ENCODE assay signal across 8 cellular contexts in the genomic region with DNA sequence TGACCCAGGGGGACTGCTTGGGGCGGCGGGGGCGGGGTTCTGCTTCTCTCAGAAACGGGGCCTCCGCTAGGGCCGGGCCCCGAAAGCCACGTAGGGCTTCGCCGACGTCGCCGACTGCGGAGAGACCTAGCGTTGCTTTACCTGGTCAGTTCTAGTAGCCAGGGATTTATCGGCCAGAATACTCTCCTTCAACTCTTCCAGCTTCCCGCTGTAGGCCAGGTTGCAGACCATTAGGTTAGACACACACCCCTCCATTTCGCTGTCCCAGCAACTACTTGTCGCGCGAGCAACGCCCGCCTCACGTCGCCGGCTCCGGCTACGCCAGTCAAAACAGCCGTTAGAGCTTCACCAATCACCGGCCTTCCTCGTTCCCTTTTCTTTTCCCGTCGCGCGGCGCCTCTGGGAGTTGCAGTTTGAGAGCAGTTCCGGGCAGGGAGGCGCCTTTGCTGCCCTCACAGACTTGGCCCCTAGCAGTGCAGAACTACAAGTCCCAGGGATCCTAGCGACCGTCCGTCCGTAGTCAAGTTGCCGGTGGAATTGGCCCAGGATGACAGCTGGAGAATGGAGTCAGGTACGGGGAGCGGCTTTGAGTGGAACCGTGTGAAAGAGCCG. TPM values are rescaled to one million over a fixed set of nuclear protein-coding genes. Genes with fewer than 3 reads are reported as not detected.
DNase-seq lines count a peak whose midpoint lies in the region; ATAC-seq and TF ChIP-seq lines count a peak whose summit lies in the region.

A gene with protein sequence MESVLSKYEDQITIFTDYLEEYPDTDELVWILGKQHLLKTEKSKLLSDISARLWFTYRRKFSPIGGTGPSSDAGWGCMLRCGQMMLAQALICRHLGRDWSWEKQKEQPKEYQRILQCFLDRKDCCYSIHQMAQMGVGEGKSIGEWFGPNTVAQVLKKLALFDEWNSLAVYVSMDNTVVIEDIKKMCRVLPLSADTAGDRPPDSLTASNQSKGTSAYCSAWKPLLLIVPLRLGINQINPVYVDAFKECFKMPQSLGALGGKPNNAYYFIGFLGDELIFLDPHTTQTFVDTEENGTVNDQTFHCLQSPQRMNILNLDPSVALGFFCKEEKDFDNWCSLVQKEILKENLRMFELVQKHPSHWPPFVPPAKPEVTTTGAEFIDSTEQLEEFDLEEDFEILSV (plus strand): TSS at position 513 of the 612 bp plus-strand sequence. CDS start 49 bp downstream, at position 562.
A gene with protein sequence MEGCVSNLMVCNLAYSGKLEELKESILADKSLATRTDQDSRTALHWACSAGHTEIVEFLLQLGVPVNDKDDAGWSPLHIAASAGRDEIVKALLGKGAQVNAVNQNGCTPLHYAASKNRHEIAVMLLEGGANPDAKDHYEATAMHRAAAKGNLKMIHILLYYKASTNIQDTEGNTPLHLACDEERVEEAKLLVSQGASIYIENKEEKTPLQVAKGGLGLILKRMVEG (minus strand): TSS at position 277 of the 612 bp plus-strand sequence. CDS start 22 bp downstream, at position 255.

- TF ChIP-seq CTCF in right atrium auricular region (IDR thresholded peaks at IDR 0.05) (no peak), uterus (IDR thresholded peaks at IDR 0.05) (no peak)

- ATAC-seq in GM18508 (IDR thresholded peaks at IDR 0.05; ENCODE audit: insufficient read depth, unreplicated experiment) = peak; percentile 91
- ATAC-seq in HG02973 (IDR thresholded peaks at IDR 0.05; ENCODE audit: unreplicated experiment) = peak; percentile 95

- H3K4me3 ChIP-seq in right atrium auricular region (peak within 1 kb of the TSS; percentile 60 to 63), uterus (peak within 1 kb of the TSS; percentile 44 to 55)

- H3K36me3 ChIP-seq in right atrium auricular region = no peaks in the 10 kb centered on the region
- no peaks in the 10 kb centered on the region for H3K36me3 ChIP-seq in uterus

- H3K27ac ChIP-seq in right atrium auricular region = peak within 1 kb of the TSS; percentile 80 to 84
- H3K27ac ChIP-seq in uterus = peak within 1 kb of the TSS; percentile 75 to 84

- H3K4me1 ChIP-seq in right atrium auricular region = peaks cover 0 to 5% of the 10 kb centered on the region in 2 donors
- H3K4me1 ChIP-seq in uterus = no peaks in the 10 kb centered on the region

- intact Hi-C loops in uterus (cut with DNase I; ENCODE audit: low total_unique reads) = no loop called here

- TF ChIP-seq POLR2A in uterus (IDR thresholded peaks at IDR 0.05) = peak; percentile 64 to 72

- H3K9me3 ChIP-seq in right atrium auricular region = no peaks in the 10 kb centered on the region
- no peaks in the 10 kb centered on the region for H3K9me3 ChIP-seq in uterus

- H3K27me3 ChIP-seq in right atrium auricular region (no peaks in the 10 kb centered on the region), uterus (no peaks in the 10 kb centered on the region)

- DNase-seq in NCI-H187 treated with DMSO at 0.1 percent for 48 hours (lab: John Stamatoyannopoulos, UW) = peak; percentile 95
- peak; percentile 66 to 96 (median 85) for DNase-seq in T-helper 2 cell
- DNase-seq in anterior cingulate cortex (lab: John Stamatoyannopoulos, UW) = peak; percentile 17 to 96 (median 88)
- peak; percentile 95 for DNase-seq in right atrium auricular region (ENCODE audit: low spot score)
- DNase-seq in pulmonary artery endothelial cell (ENCODE audit: low read depth, low spot score) = peak; percentile 89
- DNase-seq in uterus = peak; percentile 89 to 92

RNA-seq across cellular contexts. Expression of the first gene that starts in this region (rescaled TPM):
- total RNA-seq in right atrium auricular region = 10 to 100 TPM; 13.5 to 14.1 TPM
- total RNA-seq in pulmonary artery endothelial cell = 44.1 and 53.2 TPM in 2 replicates
- total RNA-seq in uterus = 10 to 100 TPM in 2 of 4 donors, 1 to 10 TPM in 2; 4.9 to 13.2 (median 8.9) TPM

RNA-seq across cellular contexts. Expression of the second gene that starts in this region (rescaled TPM):
- total RNA-seq in right atrium auricular region (10 to 100 TPM; 22.5 to 23.6 TPM), pulmonary artery endothelial cell (124 and 181 TPM in 2 replicates), uterus (10 to 100 TPM; 19.1 to 89.9 (median 43.6) TPM)

Comparison
In these comparisons a context has a peak if more than half of its experiments do, and no peak if none do; other contexts are left out.
1. Peak in every context shown above with its lines: DNase-seq, ATAC-seq, H3K4me3 ChIP-seq and H3K27ac ChIP-seq.